In genomic region chr19:41918095-41918494, GRCh38 we compare ENCODE assay signal across 18 cellular contexts. TPM values are rescaled to one million over a fixed set of nuclear protein-coding genes. Genes with fewer than 3 reads are reported as not detected.
DNase-seq lines count a peak whose midpoint lies in the region; ATAC-seq and TF ChIP-seq lines count a peak whose summit lies in the region.
"Had no signal": no experiment of that assay in that cellular context is flagged by ENCODE, and none has a peak within 500 bp of the region (broad histone marks: within the 10 kb centered on the region; RNA-seq: fewer than 3 reads in every experiment).

No MANE protein-coding gene starts in this region.

- H3K79me1 ChIP-seq in IMR-90 (ENCODE audit: low read depth in 1 of 2, low read length in 2 of 2) (no peaks in the 10 kb centered on the region), mesenchymal stem cell (replicated peaks; ENCODE audit: low read length, poor library complexity, severe bottlenecking) (no peaks in the 10 kb centered on the region)

- H4K8ac ChIP-seq in IMR-90 (ENCODE audit: low read depth in 2 of 2, low read length in 2 of 2) (no peak overlapping the region), mesenchymal stem cell (ENCODE audit: low read length) (no peak overlapping the region)

- H3K18ac ChIP-seq in IMR-90 (ENCODE audit: low read depth, low read length) = no peak overlapping the region
- no peak overlapping the region for H3K18ac ChIP-seq in mesenchymal stem cell (ENCODE audit: low read depth in 1 of 2, low read length in 2 of 2)

- no peak overlapping the region for H4K91ac ChIP-seq in IMR-90 (ENCODE audit: insufficient read depth, low read depth, low read length)
- peak overlapping the region; percentile 43 for H4K91ac ChIP-seq in mesenchymal stem cell (ENCODE audit: low read length)

- TF ChIP-seq CTCF in IMR-90 (conservative IDR thresholded peaks at IDR 0.05; ENCODE audit: low read depth, low read length) = no peak

- no peak overlapping the region for H2BK20ac ChIP-seq in IMR-90 (ENCODE audit: low read depth, low read length)

- H3K4me1 ChIP-seq in IMR-90 (ENCODE audit: control insufficient read depth, insufficient read depth, low read length) (0 out of 2 replicates have a peak, but pooled peaks cover 2% of the 10 kb centered on the region), mesenchymal stem cell (ENCODE audit: control insufficient read depth, insufficient read depth, low read depth, low read length) (peaks cover 8% of the 10 kb centered on the region)

- DNase-seq in IMR-90 (no peak), mesenchymal stem cell (no peak)
- no peak for DNase-seq in activated CD4-positive, CD25-positive, alpha-beta regulatory T cell (lab: John Stamatoyannopoulos, UW)
- DNase-seq: GOT3, MG63, NCI-H1417, NCI-H2081 treated with DMSO at 0.1 percent for 48 hours, NCI-H2171 treated with DMSO at 0.1 percent for 48 hours, NCI-H524 treated with DMSO at 0.1 percent for 48 hours, NCI-H82 had no signal

- H2BK5ac ChIP-seq in IMR-90 (ENCODE audit: low read depth, low read length, poor library complexity, severe bottlenecking) (peak overlapping the region; percentile 93), mesenchymal stem cell (ENCODE audit: low read depth, low read length, poor library complexity, severe bottlenecking) (no peak overlapping the region)

- H2BK12ac ChIP-seq in mesenchymal stem cell (ENCODE audit: low read length in 2 of 2) = no peak overlapping the region

- H3K4me3 ChIP-seq in IMR-90 (ENCODE audit: insufficient read depth, low read depth, low read length) (no peak overlapping the region), mesenchymal stem cell (ENCODE audit: insufficient read depth in 1 of 2, low read depth in 1 of 2, low read length in 2 of 2) (no peak overlapping the region)
- H3K4me3 ChIP-seq: A549, K562, MG63 had no signal

- no peak for TF ChIP-seq RAD21 in IMR-90 (IDR thresholded peaks at IDR 0.05; ENCODE audit: low read length)

- H3K9ac ChIP-seq in IMR-90 (ENCODE audit: low read depth, low read length) (no peak overlapping the region), mesenchymal stem cell (ENCODE audit: low read length) (no peak overlapping the region)

- H3K27me3 ChIP-seq in IMR-90 (ENCODE audit: control insufficient read depth, insufficient read depth, low read length) = peaks cover 85% of the 10 kb centered on the region
- H3K27me3 ChIP-seq in mesenchymal stem cell (ENCODE audit: control insufficient read depth in 1 of 2, insufficient read depth in 1 of 2, low read length in 2 of 2) = peaks cover 78 to 88% of the 10 kb centered on the region in 2 experiments

- no peak overlapping the region for H3K56ac ChIP-seq in IMR-90 (ENCODE audit: extremely low read depth, insufficient read depth, low read length)

- H3K23ac ChIP-seq in IMR-90 (ENCODE audit: low read depth, low read length) = no peak overlapping the region
- H3K23ac ChIP-seq in mesenchymal stem cell (ENCODE audit: low read length in 2 of 2) = no peak overlapping the region

- H3K27ac ChIP-seq in IMR-90 (ENCODE audit: insufficient read depth, low read length) (no peak overlapping the region), mesenchymal stem cell (ENCODE audit: low read length, poor library complexity, severe bottlenecking) (no peak overlapping the region)
- H3K27ac ChIP-seq: A549 had no signal

- in situ Hi-C loops in IMR-90 (cut with MboI; ENCODE audit: low sequenced_read_pairs) = no loop called here

- peaks cover 16% of the 10 kb centered on the region for H4K20me1 ChIP-seq in IMR-90 (ENCODE audit: insufficient read depth, low read length)

- H2AK5ac ChIP-seq in IMR-90 (ENCODE audit: low read depth, low read length) = no peak overlapping the region
- no peak overlapping the region for H2AK5ac ChIP-seq in mesenchymal stem cell (ENCODE audit: low read length, severe bottlenecking)

- WGBS in IMR-90 (ENCODE audit: extremely low coverage in 2 of 2, insufficient read length in 1 of 2), 2 experiments = 97% methylated on average over 4 of the region's 6 CpGs; no CpG with 5 or more reads in 1 of the 2 experiments
- 81% methylated on average over 6 of the region's 6 CpGs for WGBS in mesenchymal stem cell

- H2AFZ ChIP-seq in IMR-90 (replicated peaks; ENCODE audit: low read length, poor library complexity) (peak overlapping the region; percentile 6), mesenchymal stem cell (ENCODE audit: low read depth, low read length) (no peak overlapping the region)

- dilution Hi-C loops in IMR-90 (cut with HindIII; ENCODE audit: low sequenced_read_pairs, unreplicated experiment) = no loop called here

- no peak overlapping the region for H3K4me2 ChIP-seq in IMR-90 (ENCODE audit: low read depth, low read length)
- H3K4me2 ChIP-seq in mesenchymal stem cell (ENCODE audit: low read length, poor library complexity, severe bottlenecking) = no peak overlapping the region
- H3K4me2 ChIP-seq: A549 had no signal

- H4K5ac ChIP-seq in IMR-90 (ENCODE audit: low read depth, low read length) = no peak overlapping the region

- BruUV-seq in IMR-90 (replicated peaks; lab: Mats Ljungman, UMichigan) = no TSS peak

- H3K36me3 ChIP-seq in IMR-90 (ENCODE audit: control insufficient read depth, insufficient read depth, low read length) (no peaks in the 10 kb centered on the region), mesenchymal stem cell (ENCODE audit: control insufficient read depth in 1 of 2, insufficient read depth in 2 of 2, low read depth in 1 of 2, low read length in 2 of 2) (no peaks in the 10 kb centered on the region)
- H3K36me3 ChIP-seq: MG63 had no signal

- H3K14ac ChIP-seq in IMR-90 (replicated peaks; ENCODE audit: low read depth, low read length) (no peak overlapping the region), mesenchymal stem cell (ENCODE audit: low read length in 2 of 2) (peak overlapping the region in 1 of 2 experiments; percentile 45)

- H2BK120ac ChIP-seq in IMR-90 (ENCODE audit: low read depth, low read length) = no peak overlapping the region
- H2BK120ac ChIP-seq in mesenchymal stem cell (ENCODE audit: low read depth, low read length) = no peak overlapping the region

- H2BK15ac ChIP-seq in IMR-90 (ENCODE audit: low read depth, low read length) (no peak overlapping the region), mesenchymal stem cell (ENCODE audit: low read depth, poor library complexity, severe bottlenecking) (no peak overlapping the region)

- peak overlapping the region; percentile 82 for H2AK9ac ChIP-seq in IMR-90 (replicated peaks; ENCODE audit: low read depth, low read length, poor library complexity)

- H3K9me1 ChIP-seq in IMR-90 (ENCODE audit: insufficient read depth, low read length) = peaks cover 20% of the 10 kb centered on the region

- no peak for TF ChIP-seq POLR2A in IMR-90 (IDR thresholded peaks at IDR 0.05; ENCODE audit: low read depth, low read length)

- intact Hi-C loops in IMR-90 (cut with micrococcal nuclease) = no loop called here

- H3K9me3 ChIP-seq in IMR-90 (ENCODE audit: control insufficient read depth, insufficient read depth, low read length) (no peaks in the 10 kb centered on the region), mesenchymal stem cell (ENCODE audit: control insufficient read depth, low read length) (no peaks in the 10 kb centered on the region)
- H3K9me3 ChIP-seq: A549 had no signal

- CTCF ChIA-PET in IMR-90 (lab: Yijun Ruan, JAX) = no interaction called here

- H3K4ac ChIP-seq in IMR-90 (ENCODE audit: low read depth, low read length) (no peak overlapping the region), mesenchymal stem cell (ENCODE audit: low read depth in 1 of 2, low read length in 2 of 2) (no peak overlapping the region)

- no peak for ATAC-seq in IMR-90 (ENCODE audit: low read depth)
- ATAC-seq in HG03521 (IDR thresholded peaks at IDR 0.05; ENCODE audit: unreplicated experiment) = no peak
- ATAC-seq: A549, K562, Panc1, SK-N-SH treated with all-trans-retinoic acid at 6 μM for 48 hours had no signal

- POLR2A ChIA-PET in IMR-90 (lab: Charles Lee; ENCODE audit: unreplicated experiment) = no interaction called here

TF ChIP-seq in IMR-90, 13 proteins besides CTCF, POLR2A, EP300 and RAD21 (continues in another document):
- TF ChIP-seq NFE2L2 (IDR thresholded peaks at IDR 0.05; ENCODE audit: low read depth, low read length) (no peak), MXI1 (IDR thresholded peaks at IDR 0.05; ENCODE audit: borderline replicate concordance, low read depth, low read length) (no peak), CHD1 (IDR thresholded peaks at IDR 0.05; ENCODE audit: low read depth, low read length) (no peak), MAFK (IDR thresholded peaks at IDR 0.05; ENCODE audit: low read depth, low read length) (no peak)

RNA-seq across cellular contexts. Expression of gene ERFL, which starts 10.2 kb away (rescaled TPM):
- total RNA-seq in IMR-90 (2012; rRNA removed) = not detected in 2 replicates
- polyA plus RNA-seq in IMR-90 (2012; rRNA removed) = 0.09 TPM in 1 of 2 replicates, not detected in the other
- polyA plus RNA-seq in IMR-90 (2012; cell fraction: cytosol; rRNA removed) = 0.02 and 0.08 TPM in 2 replicates
- 0.26 and 0.53 TPM in 2 replicates for polyA plus RNA-seq in IMR-90 (2012; cell fraction: nucleus; rRNA removed; ENCODE audit: low replicate concordance)
- polyA plus RNA-seq in mesenchymal stem cell (2013, experiment 1 of 2) = 0.06 TPM
- polyA plus RNA-seq in mesenchymal stem cell (2013, experiment 2 of 2) = 0.05 TPM
- total RNA-seq: Daoy, LHCN-M2 had no signal
- polyA plus RNA-seq: CD14-positive monocyte had no signal

RNA-seq across cellular contexts. Expression of gene ARHGEF1, which starts 35.1 kb away (rescaled TPM):
- total RNA-seq in IMR-90 (2012; rRNA removed) = 11.5 and 12.5 TPM in 2 replicates
- 47.1 and 51.2 TPM in 2 replicates for polyA plus RNA-seq in IMR-90 (2012; rRNA removed)
- 42.5 and 58.8 TPM in 2 replicates for polyA plus RNA-seq in IMR-90 (2012; cell fraction: cytosol; rRNA removed)
- polyA plus RNA-seq in IMR-90 (2012; cell fraction: nucleus; rRNA removed; ENCODE audit: low replicate concordance) = 228 and 380 TPM in 2 replicates
- 69.1 TPM for polyA plus RNA-seq in mesenchymal stem cell (2013, experiment 1 of 2)
- polyA plus RNA-seq in mesenchymal stem cell (2013, experiment 2 of 2) = 65.8 TPM

RNA-seq across cellular contexts. Expression of gene CD79A, which starts 41.0 kb away (rescaled TPM):
- total RNA-seq in IMR-90 (2012; rRNA removed) = not detected in 2 replicates
- 0.19 and 0.24 TPM in 2 replicates for polyA plus RNA-seq in IMR-90 (2012; rRNA removed)
- 0.10 and 0.37 TPM in 2 replicates for polyA plus RNA-seq in IMR-90 (2012; cell fraction: cytosol; rRNA removed)
- 0.06 and 0.25 TPM in 2 replicates for polyA plus RNA-seq in IMR-90 (2012; cell fraction: nucleus; rRNA removed; ENCODE audit: low replicate concordance)
- polyA plus RNA-seq in mesenchymal stem cell (2013, experiment 1 of 2) = 0.28 TPM
- 0.32 TPM for polyA plus RNA-seq in mesenchymal stem cell (2013, experiment 2 of 2)
- total RNA-seq: Daoy had no signal

RNA-seq across cellular contexts. Expression of gene RABAC1, which starts 41.0 kb away (rescaled TPM):
- total RNA-seq in IMR-90 (2012; rRNA removed) = 117 and 145 TPM in 2 replicates
- 276 and 320 TPM in 2 replicates for polyA plus RNA-seq in IMR-90 (2012; rRNA removed)
- polyA plus RNA-seq in IMR-90 (2012; cell fraction: cytosol; rRNA removed) = 632 and 774 TPM in 2 replicates
- 305 and 429 TPM in 2 replicates for polyA plus RNA-seq in IMR-90 (2012; cell fraction: nucleus; rRNA removed; ENCODE audit: low replicate concordance)
- polyA plus RNA-seq in mesenchymal stem cell (2013, experiment 1 of 2) = 292 TPM
- polyA plus RNA-seq in mesenchymal stem cell (2013, experiment 2 of 2) = 293 TPM

RNA-seq across cellular contexts. Expression of gene RPS19, which starts 58.0 kb away (rescaled TPM):
- 230 and 299 TPM in 2 replicates for total RNA-seq in IMR-90 (2012; rRNA removed)
- polyA plus RNA-seq in IMR-90 (2012; rRNA removed) = 1,882 and 3,988 TPM in 2 replicates
- polyA plus RNA-seq in IMR-90 (2012; cell fraction: cytosol; rRNA removed) = 1,236 and 2,903 TPM in 2 replicates
- polyA plus RNA-seq in IMR-90 (2012; cell fraction: nucleus; rRNA removed; ENCODE audit: low replicate concordance) = 465 and 1,276 TPM in 2 replicates
- 2,789 TPM for polyA plus RNA-seq in mesenchymal stem cell (2013, experiment 1 of 2)
- 2,879 TPM for polyA plus RNA-seq in mesenchymal stem cell (2013, experiment 2 of 2)
